In the genomic region with DNA sequence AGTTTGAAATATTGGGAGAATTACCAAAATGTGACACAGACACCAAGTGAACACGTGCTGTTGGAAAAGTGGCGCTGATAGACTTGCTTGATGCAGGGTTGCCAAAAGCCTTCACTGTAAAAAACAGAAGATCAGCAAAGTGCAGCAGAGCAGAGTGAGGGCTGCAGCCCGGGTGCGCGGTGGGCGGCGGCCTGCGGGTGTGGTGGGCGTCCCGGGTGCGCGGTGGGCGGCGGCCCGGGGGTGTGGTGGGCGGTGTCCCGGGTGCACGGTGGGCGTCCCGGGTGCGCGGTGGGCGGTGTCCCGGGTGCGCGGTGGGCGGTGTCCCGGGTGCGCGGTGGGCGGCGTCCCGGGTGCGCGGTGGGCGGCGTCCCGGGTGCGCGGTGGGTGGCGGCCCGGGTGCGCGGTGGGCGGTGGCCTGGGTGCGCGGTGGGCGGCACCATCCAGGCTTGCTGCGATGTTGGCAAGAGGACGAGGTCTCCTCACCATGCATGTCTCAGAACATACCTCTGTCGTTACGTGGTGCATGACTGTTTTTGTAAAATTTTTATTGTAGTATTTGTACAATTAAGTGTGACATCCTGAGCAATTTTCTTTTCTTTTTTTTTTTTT, we compare ENCODE assay signal across 8 cellular contexts. TPM values are rescaled to one million over a fixed set of nuclear protein-coding genes. Genes with fewer than 3 reads are reported as not detected.
DNase-seq lines count a peak whose midpoint lies in the region; ATAC-seq and TF ChIP-seq lines count a peak whose summit lies in the region.

No MANE protein-coding gene starts in this region.

- ATAC-seq in GM18505 (IDR thresholded peaks at IDR 0.05; ENCODE audit: unreplicated experiment) (no peak), HG02588 (IDR thresholded peaks at IDR 0.05; ENCODE audit: unreplicated experiment) (no peak)

- no peak for TF ChIP-seq POLR2A in GM18505 (IDR thresholded peaks at IDR 0.05; ENCODE audit: borderline replicate concordance, extremely low read depth, insufficient read depth, insufficient read length)

- DNase-seq in HS-5 (ENCODE audit: low read depth) = peak; percentile 51
- peak; percentile 12 for DNase-seq in activated CD4-positive, alpha-beta T cell treated with anti-CD3 and anti-CD28 coated beads for 1 hour
- DNase-seq in fibroblast of gingiva (ENCODE audit: low read depth) = peak; percentile 42
- peak; percentile 11 for DNase-seq in stimulated activated CD8-positive, alpha-beta memory T cell treated with anti-CD3 and anti-CD28 coated beads, Interleukin-7, amount 100 ng/mL, for 24 hours (ENCODE audit: low read depth)
- DNase-seq in Ammon's horn (ENCODE audit: low spot score) = no peak
- no peak for DNase-seq in H4 (ENCODE audit: low spot score)

RNA-seq across cellular contexts. Expression of a gene that starts 34.1 kb away (rescaled TPM):
- total RNA-seq in H4 (2014; rRNA removed; shearing (Covaris generic)) = 0.04 TPM in 1 of 2 replicates, not detected in the other

RNA-seq across cellular contexts. Expression of a gene that starts 49.7 kb away (rescaled TPM):
- 12.6 and 14.4 TPM in 2 replicates for total RNA-seq in H4 (2014; rRNA removed; shearing (Covaris generic))

RNA-seq across cellular contexts. Expression of a gene that starts 55.4 kb away (rescaled TPM):
- 17.2 and 24.0 TPM in 2 replicates for total RNA-seq in H4 (2014; rRNA removed; shearing (Covaris generic))

Comparison
In these comparisons a context has a peak if more than half of its experiments do, and no peak if none do; other contexts are left out.
1. DNase-seq: peak in HS-5 (single experiment), activated CD4-positive, alpha-beta T cell treated with anti-CD3 and anti-CD28 coated beads for 1 hour (single experiment), fibroblast of gingiva (single experiment) and stimulated activated CD8-positive, alpha-beta memory T cell treated with anti-CD3 and anti-CD28 coated beads, Interleukin-7, amount 100 ng/mL, for 24 hours (single experiment); none in Ammon's horn (single experiment) and H4 (single experiment).